In the genomic region with DNA sequence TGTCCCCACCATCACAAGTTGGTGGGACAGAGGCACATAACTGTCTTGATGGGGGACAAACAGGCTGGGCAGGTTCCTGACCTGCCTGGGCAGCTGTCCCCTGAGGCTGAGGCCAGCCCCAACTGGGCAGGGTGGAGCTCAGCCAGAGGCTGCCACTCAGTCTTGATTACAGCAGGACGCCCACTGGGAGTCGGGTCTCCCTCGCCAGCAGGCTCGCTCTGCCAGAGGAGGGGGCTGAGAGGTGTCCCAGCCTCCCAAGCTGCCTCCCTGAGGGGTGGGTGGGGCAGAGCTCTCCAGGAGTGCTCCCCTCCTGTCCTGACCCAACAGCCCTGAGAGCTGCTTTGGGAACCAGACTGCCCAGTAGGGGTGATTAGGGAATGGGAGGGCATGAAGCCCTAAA, we compare ENCODE assay signal across 15 cellular contexts. TPM values are rescaled to one million over a fixed set of nuclear protein-coding genes. Genes with fewer than 3 reads are reported as not detected.
DNase-seq lines count a peak whose midpoint lies in the region; ATAC-seq, FAIRE-seq and TF ChIP-seq lines count a peak whose summit lies in the region.
"Had no signal": no experiment of that assay in that cellular context is flagged by ENCODE, and none has a peak within 500 bp of the region (broad histone marks: within the 10 kb centered on the region; RNA-seq: fewer than 3 reads in every experiment).

No MANE protein-coding gene starts in this region.

- no peak for TF ChIP-seq POLR2A in spleen (IDR thresholded peaks at IDR 0.05)

- no peaks in the 10 kb centered on the region for H4K20me1 ChIP-seq in keratinocyte (ENCODE audit: control insufficient read depth, extremely low read depth, insufficient read depth, low read length)

- intact Hi-C loops in activated CD4-positive, alpha-beta T cell treated with anti-CD3 and anti-CD28 coated beads for 36 hours (cut with DNase I, micrococcal nuclease), result loop anchor here in 1 of 2 experiments (5.0 to 10.0 kb wide), 3 partner anchors 379 to 716 kb away; a partner anchor contains a TSS
- intact Hi-C loops in spleen (cut with DNase I; ENCODE audit: low total_unique reads), result no loop called here

- H3K4me3 Mint-ChIP-seq in activated CD4-positive, alpha-beta T cell treated with anti-CD3 and anti-CD28 coated beads for 36 hours, result no peak overlapping the region
- H3K4me3 Mint-ChIP-seq in WTC11, result 0 out of 2 replicates have a peak overlapping the region, but pooled peaks have one; percentile 20

- H3K4me1 ChIP-seq in keratinocyte (ENCODE audit: control insufficient read depth, extremely low read depth, insufficient read depth, low read length) (peaks cover 35% of the 10 kb centered on the region), spleen (peaks cover 20 to 58% (median 40%) of the 10 kb centered on the region in 6 donors)

- CTCF ChIA-PET in activated CD4-positive, alpha-beta T cell treated with anti-CD3 and anti-CD28 coated beads for 36 hours (lab: Charles Lee), result interaction anchor here (1.1 to 19.7 kb wide), 4 partner anchors 10 to 65 kb away, joined by 4 to 456 read pairs (median 84); no protein-coding TSS in a partner anchor
- CTCF ChIA-PET in WTC11 (lab: Charles Lee), result interaction anchor here (1.0 to 1.8 kb wide), 3 partner anchors 9 to 57 kb away, joined by 3 to 4 read pairs (median 3); no protein-coding TSS in a partner anchor

- FAIRE-seq in keratinocyte (lab: Jason Lieb, UNC), result no peak
- FAIRE-seq: A204.1, D721Med had no signal

- H3K4me3 ChIP-seq in keratinocyte (ENCODE audit: control insufficient read depth in 2 of 3, extremely low read depth in 1 of 3, insufficient read depth in 2 of 3, low read depth in 1 of 3, low read length in 3 of 3) (no peak overlapping the region), spleen (no peak overlapping the region)

- peaks cover 3% of the 10 kb centered on the region for H3K9me1 ChIP-seq in keratinocyte (ENCODE audit: control insufficient read depth, extremely low read depth, insufficient read depth, low read length)

- H3K4me2 ChIP-seq in keratinocyte (ENCODE audit: control insufficient read depth, extremely low read depth, insufficient read depth, low read depth, low read length), result peak overlapping the region; percentile 35

- H3K9me3 ChIP-seq in keratinocyte (ENCODE audit: control insufficient read depth, low read depth, low read length) (no peaks in the 10 kb centered on the region), spleen (no peaks in the 10 kb centered on the region)

- H3K36me3 Mint-ChIP-seq in activated CD4-positive, alpha-beta T cell treated with anti-CD3 and anti-CD28 coated beads for 36 hours (ENCODE audit: low read depth), result no peaks in the 10 kb centered on the region
- peaks cover 8% of the 10 kb centered on the region; the same call in 1 of the 2 replicates for H3K36me3 Mint-ChIP-seq in WTC11

- H3K4me1 Mint-ChIP-seq in activated CD4-positive, alpha-beta T cell treated with anti-CD3 and anti-CD28 coated beads for 36 hours, result peaks cover 65% of the 10 kb centered on the region
- H3K4me1 Mint-ChIP-seq in WTC11, result peaks cover 36% of the 10 kb centered on the region

- H3K27ac ChIP-seq in keratinocyte (ENCODE audit: control insufficient read depth, insufficient read depth, low read length) (peak overlapping the region; percentile 10), spleen (no peak overlapping the region)

- POLR2A ChIA-PET in activated CD4-positive, alpha-beta T cell treated with anti-CD3 and anti-CD28 coated beads for 36 hours (lab: Charles Lee), result no interaction called here
- POLR2A ChIA-PET in WTC11 (lab: Charles Lee), result no interaction called here

- H3K79me2 ChIP-seq in keratinocyte (ENCODE audit: control insufficient read depth, insufficient read depth, low read length), result peaks cover 8% of the 10 kb centered on the region

- dilution Hi-C loops in keratinocyte (cut with MboI; ENCODE audit: extremely low pct_ligation_motif_present, low sequenced_read_pairs), result no loop called here

- no peaks in the 10 kb centered on the region for H3K27me3 Mint-ChIP-seq in activated CD4-positive, alpha-beta T cell treated with anti-CD3 and anti-CD28 coated beads for 36 hours
- H3K27me3 Mint-ChIP-seq in WTC11 (ENCODE audit: low read depth), result no peaks in the 10 kb centered on the region; the same call in 1 of the 2 replicates

- H2AFZ ChIP-seq in keratinocyte (ENCODE audit: control insufficient read depth, low read length), result peak overlapping the region; percentile 6

- no peak for ATAC-seq in activated CD4-positive, alpha-beta T cell treated with anti-CD3 and anti-CD28 coated beads for 36 hours
- ATAC-seq in WTC11 (no peak), HG03097 (IDR thresholded peaks at IDR 0.05; ENCODE audit: low FRiP score, unreplicated experiment) (no peak)

- TF ChIP-seq CTCF in WTC11 (IDR thresholded peaks at IDR 0.05) (no peak), keratinocyte (optimal IDR thresholded peaks at IDR 0.05 in 1 of 3, IDR thresholded peaks at IDR 0.05 in 1 of 3, conservative IDR thresholded peaks at IDR 0.05 in 1 of 3; ENCODE audit: extremely low read depth in 1 of 3, insufficient read depth in 2 of 3, low read length in 3 of 3) (no peak), spleen (IDR thresholded peaks at IDR 0.05 in 8 of 11, conservative IDR thresholded peaks at IDR 0.05 in 3 of 11) (no peak)

- 90 to 100% (median 94%) methylated on average over 4 of the region's 4 CpGs; no CpG with 5 or more reads in 1 of the 5 donors for WGBS in spleen, 5 donors

- no peaks in the 10 kb centered on the region for H3K9me3 Mint-ChIP-seq in activated CD4-positive, alpha-beta T cell treated with anti-CD3 and anti-CD28 coated beads for 36 hours (ENCODE audit: low read depth)
- H3K9me3 Mint-ChIP-seq in WTC11, result no peaks in the 10 kb centered on the region
- H3K9me3 Mint-ChIP-seq: T-helper 1 cell treated with Interleukin-12 subunit alpha and Interleukin-12 subunit beta and Interleukin-4 antibody, amounts not matched to agents 30 μg/mL and 1 μg/mL, for 36 hours had no signal

- no peak for DNase-seq in activated CD4-positive, alpha-beta T cell treated with anti-CD3 and anti-CD28 coated beads for 36 hours
- DNase-seq in activated CD4-positive, alpha-beta T cell treated with anti-CD3 and anti-CD28 coated beads for 4 hours, result no peak
- no peak for DNase-seq in WTC11 (ENCODE audit: low spot score)
- no peak for DNase-seq in keratinocyte (ENCODE audit: low read depth, low spot score)
- peak; percentile 81 for DNase-seq in spleen
- DNase-seq in HuH-7 (ENCODE audit: low spot score), result no peak
- no peak for DNase-seq in EL
- DNase-seq: activated CD4-positive, alpha-beta T cell treated with anti-CD3 and anti-CD28 coated beads, Interleukin-2, amount 50 U/mL, for 48 hours; NCI-H1105 treated with DMSO at 0.1 percent for 48 hours; NCI-H510A treated with DMSO at 0.1 percent for 48 hours; occipital lobe had no signal

- H3K9ac ChIP-seq in keratinocyte (ENCODE audit: control insufficient read depth, extremely low read depth, insufficient read depth, low read length), result no peak overlapping the region

- H3K27me3 ChIP-seq in keratinocyte (ENCODE audit: control insufficient read depth, extremely low read depth, insufficient read depth, low read length), result no peaks in the 10 kb centered on the region
- no peaks in the 10 kb centered on the region for H3K27me3 ChIP-seq in spleen (replicated peaks in 1 of 7)

- H3K36me3 ChIP-seq in keratinocyte (ENCODE audit: control insufficient read depth in 2 of 2, extremely low read depth in 1 of 2, insufficient read depth in 2 of 2, low read length in 2 of 2) (peaks cover under 1 to 2% of the 10 kb centered on the region in 2 experiments), spleen (peaks cover 0 to 18% (median 1%) of the 10 kb centered on the region in 6 donors)

- peak overlapping the region; percentile 17 for H3K27ac Mint-ChIP-seq in activated CD4-positive, alpha-beta T cell treated with anti-CD3 and anti-CD28 coated beads for 36 hours
- H3K27ac Mint-ChIP-seq in WTC11, result no peak overlapping the region

TF ChIP-seq in WTC11, 78 proteins besides CTCF, POLR2A, EP300 and RAD21:
- TF ChIP-seq SMAD4 (CRISPR knock-in tag; IDR thresholded peaks at IDR 0.05) (no peak), GRHL2 (CRISPR knock-in tag; IDR thresholded peaks at IDR 0.05; ENCODE audit: insufficient replicate concordance, severe bottlenecking) (no peak), TEAD1 (CRISPR knock-in tag; IDR thresholded peaks at IDR 0.05) (no peak), GABPB1 (CRISPR knock-in tag; IDR thresholded peaks at IDR 0.05) (no peak), FOXK1 (CRISPR knock-in tag; IDR thresholded peaks at IDR 0.05) (no peak)

RNA-seq across cellular contexts. Expression of a gene that starts 1.8 kb away (rescaled TPM):
- 10 to 100 TPM; 16.4 to 19.4 TPM for total RNA-seq in activated CD4-positive, alpha-beta T cell treated with anti-CD3 and anti-CD28 coated beads for 36 hours
- total RNA-seq in WTC11 (2021), result 34.9 to 39.9 TPM (median 34.9 TPM) in 3 replicates
- 17.6 to 25.3 TPM (median 23.0 TPM) in 3 replicates for polyA plus RNA-seq in keratinocyte
- polyA plus RNA-seq in keratinocyte (2011; ENCODE audit: low read depth), result 11.7 TPM
- polyA plus RNA-seq in keratinocyte (2011; cell fraction: cytosol; rRNA removed), result 18.6 and 20.2 TPM in 2 replicates
- 38.4 and 39.1 TPM in 2 replicates for polyA plus RNA-seq in keratinocyte (2011; cell fraction: nucleus; rRNA removed)
- 14.0 and 17.3 TPM in 2 replicates for polyA plus RNA-seq in keratinocyte (2012; ENCODE audit: low replicate concordance)
- 22.8 to 26.1 TPM (median 24.6 TPM) in 3 replicates for polyA minus RNA-seq in keratinocyte
- polyA minus RNA-seq in keratinocyte (2011; cell fraction: cytosol; rRNA and poly(A)+ RNA removed), result 16.7 TPM
- 14.7 and 26.5 TPM in 2 replicates for polyA minus RNA-seq in keratinocyte (2011; cell fraction: nucleus; rRNA and poly(A)+ RNA removed)
- total RNA-seq in spleen, result 10 to 100 TPM; 32.7 to 55.2 (median 45.8) TPM
- 10 to 100 TPM; 10.4 to 18.0 (median 17.1) TPM for polyA plus RNA-seq in spleen

RNA-seq across cellular contexts. Expression of a gene that starts 34.8 kb away (rescaled TPM):
- under 1 TPM in 1 of 2 experiments, not detected in 1; 0.16 TPM for total RNA-seq in activated CD4-positive, alpha-beta T cell treated with anti-CD3 and anti-CD28 coated beads for 36 hours
- total RNA-seq in WTC11 (2021), result 15.0 to 18.0 TPM (median 16.2 TPM) in 3 replicates
- polyA plus RNA-seq in keratinocyte, result 201 to 814 TPM (median 262 TPM) in 3 replicates
- 59.9 TPM for polyA plus RNA-seq in keratinocyte (2011; ENCODE audit: low read depth)
- polyA plus RNA-seq in keratinocyte (2011; cell fraction: cytosol; rRNA removed), result 297 TPM in 2 replicates
- polyA plus RNA-seq in keratinocyte (2011; cell fraction: nucleus; rRNA removed), result 1,104 and 1,132 TPM in 2 replicates
- 156 and 573 TPM in 2 replicates for polyA plus RNA-seq in keratinocyte (2012; ENCODE audit: low replicate concordance)
- polyA minus RNA-seq in keratinocyte, result 168 to 577 TPM (median 210 TPM) in 3 replicates
- 183 TPM for polyA minus RNA-seq in keratinocyte (2011; cell fraction: cytosol; rRNA and poly(A)+ RNA removed)
- polyA minus RNA-seq in keratinocyte (2011; cell fraction: nucleus; rRNA and poly(A)+ RNA removed), result 350 and 521 TPM in 2 replicates
- total RNA-seq in spleen, result 10 to 100 TPM; 19.1 to 95.0 (median 40.7) TPM
- 10 to 100 TPM in 2 of 3 donors, 1 to 10 TPM in 1; 9.6 to 18.3 (median 16.8) TPM for polyA plus RNA-seq in spleen

Comparison
In these comparisons a context has a peak if more than half of its experiments do, and no peak if none do; other contexts are left out.
1. RNA of a gene that starts 34.8 kb away (total RNA-seq): 19.1 to 95.0 TPM in spleen and 15.0 to 18.0 TPM in WTC11; 0.16 TPM in activated CD4-positive, alpha-beta T cell treated with anti-CD3 and anti-CD28 coated beads for 36 hours; every median in the first group is over 10 times any median in the second.